In genomic region chr10:95356190-95356955, GRCh38 we compare ENCODE assay signal across 15 cellular contexts.
"Had no signal": no experiment of that assay in that cellular context is flagged by ENCODE, and none has a peak within 500 bp of the region (broad histone marks: within the 10 kb centered on the region; RNA-seq: fewer than 3 reads in every experiment).

No MANE protein-coding gene starts in this region.

- H3K36me3 ChIP-seq: adrenal gland, breast epithelium, thyroid gland, WERI-Rb-1 had no signal

- H3K27ac ChIP-seq: adrenal gland, pancreas, thyroid gland, WERI-Rb-1 had no signal

- ATAC-seq: activated naive CD4-positive, alpha-beta T cell treated with anti-CD3 and anti-CD28 coated beads, Interleukin-2, amount 50 U/mL, for 72 hours; activated T-cell treated with anti-CD3 and anti-CD28 coated beads, Interleukin-2, amount 50 U/mL, for 72 hours; pancreas had no signal

- H3K4me3 ChIP-seq: adrenal gland, breast epithelium, pancreas, thyroid gland had no signal

- H3K9me3 ChIP-seq: adrenal gland, breast epithelium, pancreas, thyroid gland had no signal

- H3K27me3 ChIP-seq: adrenal gland, breast epithelium, pancreas, thyroid gland had no signal

- H3K9me3 Mint-ChIP-seq: activated naive CD4-positive, alpha-beta T cell treated with anti-CD3 and anti-CD28 coated beads, Interleukin-2, amount 50 U/mL, for 72 hours; activated T-cell treated with anti-CD3 and anti-CD28 coated beads, Interleukin-2, amount 50 U/mL, for 72 hours had no signal

- H3K27ac Mint-ChIP-seq: activated naive CD4-positive, alpha-beta T cell treated with anti-CD3 and anti-CD28 coated beads, Interleukin-2, amount 50 U/mL, for 72 hours; activated T-cell treated with anti-CD3 and anti-CD28 coated beads, Interleukin-2, amount 50 U/mL, for 72 hours had no signal

- H3K36me3 Mint-ChIP-seq: activated naive CD4-positive, alpha-beta T cell treated with anti-CD3 and anti-CD28 coated beads, Interleukin-2, amount 50 U/mL, for 72 hours had no signal

- H3K4me3 Mint-ChIP-seq: activated T-cell treated with anti-CD3 and anti-CD28 coated beads, Interleukin-2, amount 50 U/mL, for 72 hours had no signal

- DNase-seq: activated CD4-positive, alpha-beta T cell treated with anti-CD3 and anti-CD28 coated beads for 1 hour; activated CD8-positive, alpha-beta memory T cell treated with anti-CD3 and anti-CD28 coated beads for 24 hours; activated gamma-delta T cell; activated T-cell treated with anti-CD3 and anti-CD28 coated beads, Interleukin-2, amount 50 U/mL, for 72 hours; adrenal gland; effector CD4-positive, alpha-beta T cell; mammary epithelial cell; midbrain; pancreas; SW 1271; T-helper 2 cell; thyroid gland; WERI-Rb-1 had no signal
